Comparison of ENCODE assay signal across 24 cellular contexts in genomic region chr2:228938629-228939028, GRCh38.
DNase-seq lines count a peak whose midpoint lies in the region; ATAC-seq, FAIRE-seq and TF ChIP-seq lines count a peak whose summit lies in the region.
"Had no signal": no experiment of that assay in that cellular context is flagged by ENCODE, and none has a peak within 500 bp of the region (broad histone marks: within the 10 kb centered on the region; RNA-seq: fewer than 3 reads in every experiment).

No MANE protein-coding gene starts in this region.

- no peaks in the 10 kb centered on the region for H3K27me3 Mint-ChIP-seq in HFFc6 (ENCODE audit: insufficient read depth)
- H3K27me3 Mint-ChIP-seq: activated B cell treated with CpG ODN at 0.5 μM for 24 hours; activated CD4-positive, alpha-beta memory T cell treated with anti-CD3 and anti-CD28 coated beads for 36 hours; CD4-positive, CD25-positive, alpha-beta regulatory T cell; central memory CD8-positive, alpha-beta T cell had no signal

- peaks cover 6% of the 10 kb centered on the region for H3K9me3 Mint-ChIP-seq in HFFc6
- H3K9me3 Mint-ChIP-seq in activated naive CD4-positive, alpha-beta T cell treated with anti-CD3 and anti-CD28 coated beads, Interleukin-2, amount 50 U/mL, for 72 hours = peaks cover 19 to 20% of the 10 kb centered on the region in 2 donors

- no peak for TF ChIP-seq CTCF in HFFc6 (IDR thresholded peaks at IDR 0.05)
- TF ChIP-seq CTCF in D721Med (IDR thresholded peaks at IDR 0.05; ENCODE audit: insufficient read depth, missing control alignments) = no peak

- no peak overlapping the region for H3K27ac Mint-ChIP-seq in HFFc6
- no peak overlapping the region for H3K27ac Mint-ChIP-seq in activated naive CD4-positive, alpha-beta T cell treated with anti-CD3 and anti-CD28 coated beads, Interleukin-2, amount 50 U/mL, for 72 hours
- H3K27ac Mint-ChIP-seq: activated B cell treated with CpG ODN at 0.5 μM for 24 hours; activated CD4-positive, alpha-beta memory T cell treated with anti-CD3 and anti-CD28 coated beads for 36 hours; CD4-positive, CD25-positive, alpha-beta regulatory T cell; stimulated activated effector memory CD8-positive, alpha-beta T cell treated with anti-CD3 and anti-CD28 coated beads, Interleukin-12 subunit alpha, Interleukin-12 subunit beta, amount 100 ng/mL, for 72 hours had no signal

- H3K4me1 Mint-ChIP-seq in HFFc6 (ENCODE audit: low read depth) = peaks cover 18% of the 10 kb centered on the region
- H3K4me1 Mint-ChIP-seq: activated B cell treated with CpG ODN at 0.5 μM for 24 hours; CD4-positive, CD25-positive, alpha-beta regulatory T cell; central memory CD8-positive, alpha-beta T cell; stimulated activated effector memory CD8-positive, alpha-beta T cell treated with anti-CD3 and anti-CD28 coated beads, Interleukin-12 subunit alpha, Interleukin-12 subunit beta, amount 100 ng/mL, for 72 hours had no signal

- DNase-seq in AG08395 (ENCODE audit: low spot score) (peak; percentile 29), HFFc6 (peak; percentile 35), RPMI7951 (ENCODE audit: low read depth) (peak; percentile 76), fibroblast of gingiva (ENCODE audit: low read depth) (peak; percentile 42), NK-92 (lab: John Stamatoyannopoulos, UW; ENCODE audit: unreplicated experiment) (no peak), D721Med (ENCODE audit: insufficient read length, low spot score) (no peak)
- no peak for DNase-seq in activated naive CD4-positive, alpha-beta T cell treated with anti-CD3 and anti-CD28 coated beads, Interleukin-2, amount 50 U/mL, for 72 hours (ENCODE audit: low spot score in 2 of 2)
- DNase-seq: ACHN; activated B cell treated with CpG ODN at 0.5 μM for 24 hours; activated CD4-positive, alpha-beta memory T cell treated with anti-CD3 and anti-CD28 coated beads for 36 hours; activated effector memory CD4-positive, alpha-beta T cell treated with Interleukin-2 at 50 U/mL for 16 hours; amniotic stem cell; CD4-positive, CD25-positive, alpha-beta regulatory T cell; kidney; NCI-H1048; NCI-H187; NCI-H526 treated with DMSO at 0.1 percent for 48 hours; RPMI8226; small intestine; stimulated activated CD4-positive, alpha-beta T cell treated with anti-CD3 and anti-CD28 coated beads, Interleukin-2, amount 100 ng/mL, for 24 hours had no signal

- no peak overlapping the region for H3K4me3 Mint-ChIP-seq in HFFc6
- H3K4me3 Mint-ChIP-seq: activated B cell treated with CpG ODN at 0.5 μM for 24 hours; activated CD4-positive, alpha-beta memory T cell treated with anti-CD3 and anti-CD28 coated beads for 36 hours; CD4-positive, CD25-positive, alpha-beta regulatory T cell; central memory CD8-positive, alpha-beta T cell; stimulated activated effector memory CD8-positive, alpha-beta T cell treated with anti-CD3 and anti-CD28 coated beads, Interleukin-12 subunit alpha, Interleukin-12 subunit beta, amount 100 ng/mL, for 72 hours had no signal

- no peak for FAIRE-seq in D721Med (lab: Jason Lieb, UNC)
- FAIRE-seq: kidney, small intestine, urothelium cell line had no signal

- H3K36me3 Mint-ChIP-seq in HFFc6 (ENCODE audit: low read depth) = peaks cover 18% of the 10 kb centered on the region
- H3K36me3 Mint-ChIP-seq in activated naive CD4-positive, alpha-beta T cell treated with anti-CD3 and anti-CD28 coated beads, Interleukin-2, amount 50 U/mL, for 72 hours = no peaks in the 10 kb centered on the region
- H3K36me3 Mint-ChIP-seq: CD4-positive, CD25-positive, alpha-beta regulatory T cell; stimulated activated effector memory CD8-positive, alpha-beta T cell treated with anti-CD3 and anti-CD28 coated beads, Interleukin-12 subunit alpha, Interleukin-12 subunit beta, amount 100 ng/mL, for 72 hours had no signal

- ATAC-seq in HG03097 (IDR thresholded peaks at IDR 0.05; ENCODE audit: low FRiP score, unreplicated experiment) = no peak
- no peak for ATAC-seq in activated naive CD4-positive, alpha-beta T cell treated with anti-CD3 and anti-CD28 coated beads, Interleukin-2, amount 50 U/mL, for 72 hours
- ATAC-seq: stimulated activated effector memory CD8-positive, alpha-beta T cell treated with anti-CD3 and anti-CD28 coated beads, Interleukin-12 subunit alpha, Interleukin-12 subunit beta, amount 100 ng/mL, for 72 hours had no signal

Comparison
In these comparisons a context has a peak if more than half of its experiments do, and no peak if none do; other contexts are left out.
1. DNase-seq: peak in AG08395 (single experiment), HFFc6 (single experiment), RPMI7951 (single experiment) and fibroblast of gingiva (single experiment); none in NK-92 (single experiment), activated naive CD4-positive, alpha-beta T cell treated with anti-CD3 and anti-CD28 coated beads, Interleukin-2, amount 50 U/mL, for 72 hours (0 of 2) and D721Med (single experiment).